ENCODE assay signal across 2 cellular contexts in the genomic region with DNA sequence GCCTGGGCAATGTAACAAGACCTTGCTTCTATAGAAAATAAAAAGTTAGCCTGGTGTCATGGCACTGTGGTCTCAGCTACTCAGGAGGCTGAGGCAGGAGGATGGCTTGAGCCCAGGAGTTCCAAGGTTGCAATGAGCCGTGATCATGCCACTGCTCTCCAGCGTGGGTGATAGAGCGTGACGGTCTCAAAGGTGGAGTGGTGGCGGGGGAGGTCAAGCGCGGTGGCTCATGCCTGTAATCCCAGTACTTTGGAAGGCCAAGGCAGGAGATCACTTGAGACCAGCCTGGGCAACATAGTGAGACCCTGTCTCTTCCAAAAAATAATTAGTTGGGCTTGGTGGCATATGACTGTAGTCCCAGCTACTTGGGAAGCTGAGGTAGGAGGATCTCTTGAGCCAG.
A peak's percentile ranks its signal among the peaks of the same experiment; 100 is the strongest.
TF ChIP-seq lines count a peak whose summit lies in the region.

No MANE protein-coding gene starts in this region.

TF ChIP-seq in HepG2, 621 proteins besides CTCF, POLR2A, EP300 and RAD21:
- TF ChIP-seq, protein P1, sequence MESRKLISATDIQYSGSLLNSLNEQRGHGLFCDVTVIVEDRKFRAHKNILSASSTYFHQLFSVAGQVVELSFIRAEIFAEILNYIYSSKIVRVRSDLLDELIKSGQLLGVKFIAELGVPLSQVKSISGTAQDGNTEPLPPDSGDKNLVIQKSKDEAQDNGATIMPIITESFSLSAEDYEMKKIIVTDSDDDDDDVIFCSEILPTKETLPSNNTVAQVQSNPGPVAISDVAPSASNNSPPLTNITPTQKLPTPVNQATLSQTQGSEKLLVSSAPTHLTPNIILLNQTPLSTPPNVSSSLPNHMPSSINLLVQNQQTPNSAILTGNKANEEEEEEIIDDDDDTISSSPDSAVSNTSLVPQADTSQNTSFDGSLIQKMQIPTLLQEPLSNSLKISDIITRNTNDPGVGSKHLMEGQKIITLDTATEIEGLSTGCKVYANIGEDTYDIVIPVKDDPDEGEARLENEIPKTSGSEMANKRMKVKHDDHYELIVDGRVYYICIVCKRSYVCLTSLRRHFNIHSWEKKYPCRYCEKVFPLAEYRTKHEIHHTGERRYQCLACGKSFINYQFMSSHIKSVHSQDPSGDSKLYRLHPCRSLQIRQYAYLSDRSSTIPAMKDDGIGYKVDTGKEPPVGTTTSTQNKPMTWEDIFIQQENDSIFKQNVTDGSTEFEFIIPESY (CRISPR knock-in tag; IDR thresholded peaks at IDR 0.05), result peak; percentile 55; the same call in 1 of the 2 replicates
- no peak for TF ChIP-seq ZNF367 (CRISPR knock-in tag; IDR thresholded peaks at IDR 0.05; ENCODE audit: borderline replicate concordance)
- TF ChIP-seq ZNF121 (CRISPR knock-in tag; IDR thresholded peaks at IDR 0.05), result 0 out of 2 replicates have a peak, but pooled peaks have one; percentile 28

TF ChIP-seq in H1, 55 proteins besides CTCF, POLR2A, EP300 and RAD21:
- no peak for TF ChIP-seq BRCA1 (IDR thresholded peaks at IDR 0.05; ENCODE audit: low read depth, low read length)
- TF ChIP-seq, protein P2, sequence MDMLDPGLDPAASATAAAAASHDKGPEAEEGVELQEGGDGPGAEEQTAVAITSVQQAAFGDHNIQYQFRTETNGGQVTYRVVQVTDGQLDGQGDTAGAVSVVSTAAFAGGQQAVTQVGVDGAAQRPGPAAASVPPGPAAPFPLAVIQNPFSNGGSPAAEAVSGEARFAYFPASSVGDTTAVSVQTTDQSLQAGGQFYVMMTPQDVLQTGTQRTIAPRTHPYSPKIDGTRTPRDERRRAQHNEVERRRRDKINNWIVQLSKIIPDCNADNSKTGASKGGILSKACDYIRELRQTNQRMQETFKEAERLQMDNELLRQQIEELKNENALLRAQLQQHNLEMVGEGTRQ (IDR thresholded peaks at IDR 0.05; ENCODE audit: low read length), result no peak
- no peak for TF ChIP-seq BACH1 (IDR thresholded peaks at IDR 0.05; ENCODE audit: low read length)
- TF ChIP-seq CEBPB (IDR thresholded peaks at IDR 0.05; ENCODE audit: low read depth, low read length), result no peak
- no peak for TF ChIP-seq TCF12 (IDR thresholded peaks at IDR 0.05; ENCODE audit: low read depth, low read length)
- no peak for TF ChIP-seq SP2 (IDR thresholded peaks at IDR 0.05; ENCODE audit: low read length)
- TF ChIP-seq POLR2AphosphoS5 (IDR thresholded peaks at IDR 0.05; ENCODE audit: low read depth, low read length), result no peak
- TF ChIP-seq CHD1 (IDR thresholded peaks at IDR 0.05; ENCODE audit: low read depth, low read length), result no peak
- no peak for TF ChIP-seq SRF (IDR thresholded peaks at IDR 0.05; ENCODE audit: low read depth, low read length)
- TF ChIP-seq RXRA (IDR thresholded peaks at IDR 0.05; ENCODE audit: insufficient read depth, low read depth, low read length), result no peak
- TF ChIP-seq ASH2L (IDR thresholded peaks at IDR 0.05; ENCODE audit: low read length), result no peak
- no peak for TF ChIP-seq NANOG (IDR thresholded peaks at IDR 0.05; ENCODE audit: insufficient read depth, low read depth, low read length, poor library complexity, severe bottlenecking)
- TF ChIP-seq TAF1 (IDR thresholded peaks at IDR 0.05; ENCODE audit: low read depth, low read length), result no peak
- TF ChIP-seq, protein P3, sequence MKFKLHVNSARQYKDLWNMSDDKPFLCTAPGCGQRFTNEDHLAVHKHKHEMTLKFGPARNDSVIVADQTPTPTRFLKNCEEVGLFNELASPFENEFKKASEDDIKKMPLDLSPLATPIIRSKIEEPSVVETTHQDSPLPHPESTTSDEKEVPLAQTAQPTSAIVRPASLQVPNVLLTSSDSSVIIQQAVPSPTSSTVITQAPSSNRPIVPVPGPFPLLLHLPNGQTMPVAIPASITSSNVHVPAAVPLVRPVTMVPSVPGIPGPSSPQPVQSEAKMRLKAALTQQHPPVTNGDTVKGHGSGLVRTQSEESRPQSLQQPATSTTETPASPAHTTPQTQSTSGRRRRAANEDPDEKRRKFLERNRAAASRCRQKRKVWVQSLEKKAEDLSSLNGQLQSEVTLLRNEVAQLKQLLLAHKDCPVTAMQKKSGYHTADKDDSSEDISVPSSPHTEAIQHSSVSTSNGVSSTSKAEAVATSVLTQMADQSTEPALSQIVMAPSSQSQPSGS (IDR thresholded peaks at IDR 0.05; ENCODE audit: low read length), result no peak
- no peak for TF ChIP-seq JUN (IDR thresholded peaks at IDR 0.05; ENCODE audit: low read depth, low read length)
- no peak for TF ChIP-seq KDM1A (IDR thresholded peaks at IDR 0.05; ENCODE audit: borderline replicate concordance, low read length)
- TF ChIP-seq YY1 (IDR thresholded peaks at IDR 0.05; ENCODE audit: low read depth, low read length), result no peak
